In genomic region chr10:18601321-18601720, GRCh38 we compare ENCODE assay signal across 19 cellular contexts. TPM values are rescaled to one million over a fixed set of nuclear protein-coding genes. Genes with fewer than 3 reads are reported as not detected.
DNase-seq lines count a peak whose midpoint lies in the region; ATAC-seq and TF ChIP-seq lines count a peak whose summit lies in the region.
"Had no signal": no experiment of that assay in that cellular context is flagged by ENCODE, and none has a peak within 500 bp of the region (broad histone marks: within the 10 kb centered on the region; RNA-seq: fewer than 3 reads in every experiment).

No MANE protein-coding gene starts in this region.

- H3K27ac ChIP-seq in IMR-90 (ENCODE audit: insufficient read depth, low read length) (no peak overlapping the region), endodermal cell (ENCODE audit: low read depth, low read length) (no peak overlapping the region), osteoblast (ENCODE audit: low read depth, low read length) (no peak overlapping the region)
- H3K27ac ChIP-seq: Peyer's patch, SK-N-MC had no signal

- H3K23ac ChIP-seq in IMR-90 (ENCODE audit: low read depth, low read length) = no peak overlapping the region

- peaks cover 5% of the 10 kb centered on the region for H3K36me3 Mint-ChIP-seq in endodermal cell (ENCODE audit: low read depth)

- ATAC-seq in IMR-90 (ENCODE audit: low read depth) = no peak
- no peak for ATAC-seq in GM18870 (IDR thresholded peaks at IDR 0.05; ENCODE audit: unreplicated experiment)
- ATAC-seq: Right ventricle myocardium inferior had no signal

- intact Hi-C loops in IMR-90 (cut with micrococcal nuclease) = no loop called here

- H3K18ac ChIP-seq in IMR-90 (ENCODE audit: low read depth, low read length) = no peak overlapping the region

- peak overlapping the region; percentile 28 for H2AFZ ChIP-seq in IMR-90 (replicated peaks; ENCODE audit: low read length, poor library complexity)
- H2AFZ ChIP-seq in osteoblast (ENCODE audit: low read length) = peak overlapping the region; percentile 77

- dilution Hi-C loops in IMR-90 (cut with HindIII; ENCODE audit: low sequenced_read_pairs, unreplicated experiment) = no loop called here

- H3K14ac ChIP-seq in IMR-90 (replicated peaks; ENCODE audit: low read depth, low read length) = no peak overlapping the region

- no peaks in the 10 kb centered on the region for H3K9me1 ChIP-seq in IMR-90 (ENCODE audit: insufficient read depth, low read length)

- H3K9me3 ChIP-seq in IMR-90 (ENCODE audit: control insufficient read depth, insufficient read depth, low read length) (no peaks in the 10 kb centered on the region), endodermal cell (ENCODE audit: control insufficient read depth, low read length) (no peaks in the 10 kb centered on the region), osteoblast (ENCODE audit: low read depth, low read length) (no peaks in the 10 kb centered on the region)
- H3K9me3 ChIP-seq: Peyer's patch had no signal

- no peaks in the 10 kb centered on the region for H3K79me2 ChIP-seq in osteoblast (ENCODE audit: insufficient read depth, low read length)

- no peak overlapping the region for H3K4ac ChIP-seq in IMR-90 (ENCODE audit: low read depth, low read length)

- H2BK20ac ChIP-seq in IMR-90 (ENCODE audit: low read depth, low read length) = no peak overlapping the region

- no peaks in the 10 kb centered on the region for H3K27me3 ChIP-seq in IMR-90 (ENCODE audit: control insufficient read depth, insufficient read depth, low read length)
- H3K27me3 ChIP-seq in endodermal cell (ENCODE audit: control insufficient read depth, insufficient read depth, low read length, poor library complexity, severe bottlenecking) = no peaks in the 10 kb centered on the region
- no peaks in the 10 kb centered on the region for H3K27me3 ChIP-seq in osteoblast (ENCODE audit: insufficient read depth, low read length)
- H3K27me3 ChIP-seq: Peyer's patch had no signal

- no TSS peak for BruUV-seq in IMR-90 (replicated peaks; lab: Mats Ljungman, UMichigan)

- no peaks in the 10 kb centered on the region for H3K27me3 Mint-ChIP-seq in endodermal cell (ENCODE audit: insufficient read depth)
- H3K27me3 Mint-ChIP-seq: B cell; CD4-positive, alpha-beta T cell had no signal

- no peaks in the 10 kb centered on the region for H3K9me3 Mint-ChIP-seq in endodermal cell
- H3K9me3 Mint-ChIP-seq: CD4-positive, alpha-beta T cell had no signal

- H2BK5ac ChIP-seq in IMR-90 (ENCODE audit: low read depth, low read length, poor library complexity, severe bottlenecking) = no peak overlapping the region

- H3K9ac ChIP-seq in IMR-90 (ENCODE audit: low read depth, low read length) (no peak overlapping the region), endodermal cell (ENCODE audit: extremely low read depth, low read length, poor library complexity, severe bottlenecking) (no peak overlapping the region)

- peak; percentile 23 for DNase-seq in ELR (ENCODE audit: low read depth)
- DNase-seq in IMR-90 = no peak
- no peak for DNase-seq in endodermal cell
- DNase-seq in osteoblast (ENCODE audit: insufficient read length, low spot score, missing footprints) = peak; percentile 48
- DNase-seq in GM19240 (ENCODE audit: insufficient read length, low spot score) = no peak
- DNase-seq in NCI-H524 (lab: John Stamatoyannopoulos, UW) = no peak
- DNase-seq in NCI-H1436 (lab: John Stamatoyannopoulos, UW) = no peak
- DNase-seq: ACHN; CD4-positive, alpha-beta T cell; KBM-7; NCI-H1417 treated with DMSO at 0.1 percent for 48 hours; NCI-H2029 treated with DMSO at 0.1 percent for 48 hours; NCI-H510A treated with DMSO at 0.1 percent for 48 hours; Peyer's patch; T-helper 1 cell had no signal

- no peak overlapping the region for H2AK9ac ChIP-seq in IMR-90 (replicated peaks; ENCODE audit: low read depth, low read length, poor library complexity)

- no peak overlapping the region for H2AK5ac ChIP-seq in IMR-90 (ENCODE audit: low read depth, low read length)

- H4K91ac ChIP-seq in IMR-90 (ENCODE audit: insufficient read depth, low read depth, low read length) = no peak overlapping the region

- in situ Hi-C loops in IMR-90 (cut with MboI; ENCODE audit: low sequenced_read_pairs) = no loop called here

- no peak for TF ChIP-seq RAD21 in IMR-90 (IDR thresholded peaks at IDR 0.05; ENCODE audit: low read length)

- no peak overlapping the region for H2BK15ac ChIP-seq in IMR-90 (ENCODE audit: low read depth, low read length)

- H3K4me3 ChIP-seq in IMR-90 (ENCODE audit: insufficient read depth, low read depth, low read length) (no peak overlapping the region), endodermal cell (ENCODE audit: low read length) (no peak overlapping the region), osteoblast (ENCODE audit: insufficient read depth, low read length) (no peak overlapping the region)
- H3K4me3 ChIP-seq: Peyer's patch, SK-N-MC had no signal

- CTCF ChIA-PET in IMR-90 (lab: Yijun Ruan, JAX) = interaction anchor here (0.6 to 0.7 kb wide), 2 partner anchors 66 to 240 kb away, joined by 3 read pairs; no protein-coding TSS in a partner anchor

- H3K4me1 Mint-ChIP-seq in endodermal cell = peaks cover 8% of the 10 kb centered on the region
- H3K4me1 Mint-ChIP-seq: B cell had no signal

- H3K4me1 ChIP-seq in IMR-90 (ENCODE audit: control insufficient read depth, insufficient read depth, low read length) = peaks cover 3% of the 10 kb centered on the region; the same call in 1 of the 2 replicates
- H3K4me1 ChIP-seq in endodermal cell (ENCODE audit: control insufficient read depth, insufficient read depth, low read length) = peaks cover 2% of the 10 kb centered on the region
- peaks cover 3% of the 10 kb centered on the region for H3K4me1 ChIP-seq in osteoblast (ENCODE audit: insufficient read depth, low read length)
- H3K4me1 ChIP-seq: Peyer's patch had no signal

- no peak overlapping the region for H3K4me3 Mint-ChIP-seq in endodermal cell
- H3K4me3 Mint-ChIP-seq: B cell; CD4-positive, alpha-beta T cell had no signal

- peaks cover 0 to 2% of the 10 kb centered on the region in 2 experiments; a peak in 2 of 4 replicates for H3K79me1 ChIP-seq in IMR-90 (ENCODE audit: low read depth in 1 of 2, low read length in 2 of 2)

- WGBS in IMR-90 (ENCODE audit: extremely low coverage in 2 of 2, insufficient read length in 1 of 2), 2 experiments = no CpG with 5 or more reads among the region's 2 CpGs
- WGBS in endodermal cell (ENCODE audit: insufficient coverage in 1 of 2, insufficient read length in 1 of 2), 2 experiments = 98 to 100% methylated on average over 2 of the region's 2 CpGs

- no peak overlapping the region for H3K27ac Mint-ChIP-seq in endodermal cell
- H3K27ac Mint-ChIP-seq: B cell; CD4-positive, alpha-beta T cell had no signal

- no peak overlapping the region for H2BK120ac ChIP-seq in IMR-90 (ENCODE audit: low read depth, low read length)

- TF ChIP-seq CTCF in IMR-90 (conservative IDR thresholded peaks at IDR 0.05; ENCODE audit: low read depth, low read length) (no peak), endodermal cell (conservative IDR thresholded peaks at IDR 0.05) (peak; percentile 53), osteoblast (IDR thresholded peaks at IDR 0.05; ENCODE audit: extremely low read depth, low read depth, low read length) (peak; percentile 28)

- H4K20me1 ChIP-seq in IMR-90 (ENCODE audit: insufficient read depth, low read length) (no peaks in the 10 kb centered on the region), osteoblast (ENCODE audit: insufficient read depth, low read length) (no peaks in the 10 kb centered on the region)

- H3K56ac ChIP-seq in IMR-90 (ENCODE audit: extremely low read depth, insufficient read depth, low read length) = no peak overlapping the region

- H3K4me2 ChIP-seq in IMR-90 (ENCODE audit: low read depth, low read length) = no peak overlapping the region
- no peak overlapping the region for H3K4me2 ChIP-seq in osteoblast (ENCODE audit: insufficient read depth, low read length)

- H4K8ac ChIP-seq in IMR-90 (ENCODE audit: low read depth in 2 of 2, low read length in 2 of 2) = no peak overlapping the region

- POLR2A ChIA-PET in IMR-90 (lab: Charles Lee; ENCODE audit: unreplicated experiment) = no interaction called here

- TF ChIP-seq POLR2A in IMR-90 (IDR thresholded peaks at IDR 0.05; ENCODE audit: low read depth, low read length) = no peak

- H4K5ac ChIP-seq in IMR-90 (ENCODE audit: low read depth, low read length) = no peak overlapping the region; the same call in 1 of the 2 replicates

- H3K36me3 ChIP-seq in IMR-90 (ENCODE audit: control insufficient read depth, insufficient read depth, low read length) (no peaks in the 10 kb centered on the region), endodermal cell (ENCODE audit: control insufficient read depth, insufficient read depth, low read length) (peaks cover 6% of the 10 kb centered on the region), osteoblast (ENCODE audit: insufficient read depth, low read length) (no peaks in the 10 kb centered on the region)
- H3K36me3 ChIP-seq: Peyer's patch had no signal

TF ChIP-seq in IMR-90, 13 proteins besides CTCF, POLR2A, EP300 and RAD21 (continues in another document):
- no peak for TF ChIP-seq MAZ (IDR thresholded peaks at IDR 0.05; ENCODE audit: borderline replicate concordance, low read depth, low read length)
- TF ChIP-seq SMC3 (IDR thresholded peaks at IDR 0.05; ENCODE audit: low read depth, low read length) = no peak
- TF ChIP-seq CEBPB (IDR thresholded peaks at IDR 0.05; ENCODE audit: low read depth, low read length) = no peak
- no peak for TF ChIP-seq MAFK (IDR thresholded peaks at IDR 0.05; ENCODE audit: low read depth, low read length)

RNA-seq across cellular contexts. Expression of gene NSUN6, which starts 50.1 kb away (rescaled TPM):
- total RNA-seq in IMR-90 (2012; rRNA removed) = 11.4 and 11.5 TPM in 2 replicates
- 4.1 and 4.6 TPM in 2 replicates for polyA plus RNA-seq in IMR-90 (2012; rRNA removed)
- 0.73 and 1.1 TPM in 2 replicates for polyA plus RNA-seq in IMR-90 (2012; cell fraction: cytosol; rRNA removed)
- polyA plus RNA-seq in IMR-90 (2012; cell fraction: nucleus; rRNA removed; ENCODE audit: low replicate concordance) = 1.6 and 13.3 TPM in 2 replicates
- total RNA-seq in endodermal cell = 10 to 100 TPM; 10.6 to 15.4 TPM
- 18.4 TPM for polyA plus RNA-seq in endodermal cell (2013, experiment 1 of 2)
- 15.6 TPM for polyA plus RNA-seq in endodermal cell (2013, experiment 2 of 2)
- total RNA-seq in osteoblast = 4.7 and 6.8 TPM in 2 replicates

RNA-seq across cellular contexts. Expression of gene ARL5B, which starts 57.9 kb away (rescaled TPM):
- total RNA-seq in IMR-90 (2012; rRNA removed) (12.0 and 32.8 TPM in 2 replicates), endodermal cell (10 to 100 TPM; 44.8 to 55.4 TPM), osteoblast (19.5 and 19.7 TPM in 2 replicates)
- polyA plus RNA-seq in IMR-90 (2012; rRNA removed) = 4.8 and 5.9 TPM in 2 replicates
- polyA plus RNA-seq in IMR-90 (2012; cell fraction: cytosol; rRNA removed) = 0.69 and 0.88 TPM in 2 replicates
- 3.1 and 41.9 TPM in 2 replicates for polyA plus RNA-seq in IMR-90 (2012; cell fraction: nucleus; rRNA removed; ENCODE audit: low replicate concordance)
- 47.9 TPM for polyA plus RNA-seq in endodermal cell (2013, experiment 1 of 2)
- polyA plus RNA-seq in endodermal cell (2013, experiment 2 of 2) = 52.2 TPM

Comparison
In these comparisons a context has a peak if more than half of its experiments do, and no peak if none do; other contexts are left out.
1. DNase-seq: peak in ELR (single experiment) and osteoblast (single experiment); none in IMR-90 (single experiment), endodermal cell (single experiment), GM19240 (single experiment), NCI-H524 (0 of 2) and NCI-H1436 (single experiment).